Comparison of ENCODE assay signal across 22 cellular contexts in the genomic region with DNA sequence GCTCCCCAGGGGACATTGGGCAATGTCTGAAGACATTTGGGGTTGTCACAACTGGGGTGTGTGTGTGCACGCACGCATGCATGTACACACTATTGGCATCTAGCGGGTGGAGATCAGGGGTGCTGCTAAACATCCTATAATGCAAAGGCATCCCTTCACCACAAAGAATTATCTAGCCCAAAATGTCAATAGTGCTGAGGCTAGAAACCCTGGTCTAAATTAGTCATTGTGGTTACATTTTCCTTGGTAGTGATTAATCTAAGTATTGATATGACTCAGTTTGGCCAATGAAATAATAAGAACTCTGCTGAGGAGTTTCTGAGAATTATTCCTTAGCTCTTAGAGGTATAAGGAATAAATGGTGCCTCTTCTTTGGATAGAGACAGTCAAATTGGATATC.
DNase-seq lines count a peak whose midpoint lies in the region; ATAC-seq, FAIRE-seq and TF ChIP-seq lines count a peak whose summit lies in the region.
"Had no signal": no experiment of that assay in that cellular context is flagged by ENCODE, and none has a peak within 500 bp of the region (broad histone marks: within the 10 kb centered on the region; RNA-seq: fewer than 3 reads in every experiment).

No MANE protein-coding gene starts in this region.

- intact Hi-C loops in adrenal gland (cut with DNase I): no loop called here

- no peaks in the 10 kb centered on the region for H3K36me3 ChIP-seq in adrenal gland (replicated peaks in 1 of 2)
- H3K36me3 ChIP-seq: SJCRH30 had no signal

- peak; percentile 61 for ATAC-seq in stimulated activated memory B cell treated with anti-CD40 and anti-IgM and Interleukin-4, amounts not matched to agents 10 μg/mL and 1 μg/mL and 100 μg/mL, for 72 hours
- ATAC-seq: K562 had no signal

- no peak overlapping the region for H3K27ac Mint-ChIP-seq in stimulated activated memory B cell treated with anti-CD40 and anti-IgM and Interleukin-4, amounts not matched to agents 10 μg/mL and 1 μg/mL and 100 μg/mL, for 72 hours
- H3K27ac Mint-ChIP-seq: activated CD4-positive, alpha-beta T cell treated with anti-CD3 and anti-CD28 coated beads, Interleukin-2, amount 10 ng/mL, durations not matched to agents 24 days and 14 days; activated naive CD4-positive, alpha-beta T cell treated with anti-CD3 and anti-CD28 coated beads, Interleukin-2, amount 10 ng/mL, durations not matched to agents 7 days and 5 days had no signal

- no peak for TF ChIP-seq CTCF in epithelial cell of esophagus (IDR thresholded peaks at IDR 0.05; ENCODE audit: insufficient read depth, low read depth, low read length, missing control alignments)
- no peak for TF ChIP-seq CTCF in adrenal gland (IDR thresholded peaks at IDR 0.05)

- no peaks in the 10 kb centered on the region for H3K4me1 ChIP-seq in adrenal gland (replicated peaks in 1 of 2)
- H3K4me1 ChIP-seq: SJCRH30 had no signal

- peak; percentile 77 for FAIRE-seq in RCC 7860 (lab: Jason Lieb, UNC)
- FAIRE-seq: K562 had no signal

- no peaks in the 10 kb centered on the region for H3K36me3 Mint-ChIP-seq in stimulated activated memory B cell treated with anti-CD40 and anti-IgM and Interleukin-4, amounts not matched to agents 10 μg/mL and 1 μg/mL and 100 μg/mL, for 72 hours
- H3K36me3 Mint-ChIP-seq: activated naive CD4-positive, alpha-beta T cell treated with anti-CD3 and anti-CD28 coated beads, Interleukin-2, amount 10 ng/mL, durations not matched to agents 7 days and 5 days had no signal

- no peak overlapping the region for H3K4me3 Mint-ChIP-seq in stimulated activated memory B cell treated with anti-CD40 and anti-IgM and Interleukin-4, amounts not matched to agents 10 μg/mL and 1 μg/mL and 100 μg/mL, for 72 hours
- H3K4me3 Mint-ChIP-seq: activated CD4-positive, alpha-beta T cell treated with anti-CD3 and anti-CD28 coated beads, Interleukin-2, amount 10 ng/mL, durations not matched to agents 24 days and 14 days; activated naive CD4-positive, alpha-beta T cell treated with anti-CD3 and anti-CD28 coated beads, Interleukin-2, amount 10 ng/mL, durations not matched to agents 7 days and 5 days had no signal

- no peaks in the 10 kb centered on the region for H3K9me3 Mint-ChIP-seq in stimulated activated memory B cell treated with anti-CD40 and anti-IgM and Interleukin-4, amounts not matched to agents 10 μg/mL and 1 μg/mL and 100 μg/mL, for 72 hours
- H3K9me3 Mint-ChIP-seq: activated CD4-positive, alpha-beta T cell treated with anti-CD3 and anti-CD28 coated beads, Interleukin-2, amount 10 ng/mL, durations not matched to agents 24 days and 14 days; activated naive CD4-positive, alpha-beta T cell treated with anti-CD3 and anti-CD28 coated beads, Interleukin-2, amount 10 ng/mL, durations not matched to agents 7 days and 5 days had no signal

- H3K4me1 Mint-ChIP-seq in stimulated activated memory B cell treated with anti-CD40 and anti-IgM and Interleukin-4, amounts not matched to agents 10 μg/mL and 1 μg/mL and 100 μg/mL, for 72 hours: no peaks in the 10 kb centered on the region
- H3K4me1 Mint-ChIP-seq: activated CD4-positive, alpha-beta T cell treated with anti-CD3 and anti-CD28 coated beads, Interleukin-2, amount 10 ng/mL, durations not matched to agents 24 days and 14 days; activated naive CD4-positive, alpha-beta T cell treated with anti-CD3 and anti-CD28 coated beads, Interleukin-2, amount 10 ng/mL, durations not matched to agents 7 days and 5 days had no signal

- peaks cover 13% of the 10 kb centered on the region for H3K27me3 Mint-ChIP-seq in stimulated activated memory B cell treated with anti-CD40 and anti-IgM and Interleukin-4, amounts not matched to agents 10 μg/mL and 1 μg/mL and 100 μg/mL, for 72 hours
- H3K27me3 Mint-ChIP-seq: activated CD4-positive, alpha-beta T cell treated with anti-CD3 and anti-CD28 coated beads, Interleukin-2, amount 10 ng/mL, durations not matched to agents 24 days and 14 days; activated naive CD4-positive, alpha-beta T cell treated with anti-CD3 and anti-CD28 coated beads, Interleukin-2, amount 10 ng/mL, durations not matched to agents 7 days and 5 days had no signal

- WGBS in adrenal gland, 4 donors: 89 to 98% (median 96%) methylated on average over 3 of the region's 3 CpGs

- peak; percentile 2 for DNase-seq in activated CD4-positive, alpha-beta T cell treated with anti-CD3 and anti-CD28 coated beads for 48 hours
- no peak for DNase-seq in activated CD4-positive, alpha-beta T cell treated with anti-CD3 and anti-CD28 coated beads, Interleukin-2, amount 50 U/mL, for 1 hour
- peak; percentile 27 for DNase-seq in RCC 7860 (ENCODE audit: low spot score)
- DNase-seq in epithelial cell of esophagus (ENCODE audit: low read depth): peak; percentile 49
- DNase-seq in activated CD4-positive, CD25-positive, alpha-beta regulatory T cell (lab: John Stamatoyannopoulos, UW): no peak
- DNase-seq in adrenal gland: no peak
- DNase-seq in stimulated activated CD8-positive, alpha-beta memory T cell treated with anti-CD3 and anti-CD28 coated beads, Interleukin-4, amount 100 ng/mL, for 48 hours: no peak
- DNase-seq: activated CD4-positive, alpha-beta T cell treated with anti-CD3 and anti-CD28 coated beads, Interleukin-2, amount 10 ng/mL, durations not matched to agents 24 days and 14 days; activated naive CD4-positive, alpha-beta T cell treated with anti-CD3 and anti-CD28 coated beads, Interleukin-2, amount 10 ng/mL, durations not matched to agents 7 days and 5 days; activated T-cell treated with anti-CD3 and anti-CD28 coated beads, Interleukin-2, amount 50 U/mL, for 1 hour; dermis blood vessel endothelial cell; glutamatergic neuron; GOT3; NCI-H1048; NCI-H2081; NCI-H524; SJCRH30; stimulated activated naive CD4-positive, alpha-beta T cell treated with Interleukin-2 at 50 U/mL for 16 hours; trophoblast cell had no signal

- H3K9me3 ChIP-seq in adrenal gland (replicated peaks in 1 of 3): no peaks in the 10 kb centered on the region
- H3K9me3 ChIP-seq: SJCRH30 had no signal

- peaks cover 4% of the 10 kb centered on the region for H3K27me3 ChIP-seq in adrenal gland
- H3K27me3 ChIP-seq: SJCRH30 had no signal

- H3K4me3 ChIP-seq in epithelial cell of esophagus (ENCODE audit: low read length): no peak overlapping the region
- H3K4me3 ChIP-seq in adrenal gland: no peak overlapping the region
- H3K4me3 ChIP-seq: K562, SJCRH30 had no signal

- TF ChIP-seq POLR2A in adrenal gland (IDR thresholded peaks at IDR 0.05): no peak

- H3K27ac ChIP-seq in adrenal gland: no peak overlapping the region
- H3K27ac ChIP-seq: C4-2B, SJCRH30 had no signal

Comparison
In these comparisons a context has a peak if more than half of its experiments do, and no peak if none do; other contexts are left out.
1. DNase-seq: peak in activated CD4-positive, alpha-beta T cell treated with anti-CD3 and anti-CD28 coated beads for 48 hours (single experiment), RCC 7860 (single experiment) and epithelial cell of esophagus (single experiment); none in activated CD4-positive, alpha-beta T cell treated with anti-CD3 and anti-CD28 coated beads, Interleukin-2, amount 50 U/mL, for 1 hour (single experiment), activated CD4-positive, CD25-positive, alpha-beta regulatory T cell (0 of 4), adrenal gland (0 of 7) and stimulated activated CD8-positive, alpha-beta memory T cell treated with anti-CD3 and anti-CD28 coated beads, Interleukin-4, amount 100 ng/mL, for 48 hours (single experiment).